Comparison of ENCODE assay signal across 8 cellular contexts in the genomic region with DNA sequence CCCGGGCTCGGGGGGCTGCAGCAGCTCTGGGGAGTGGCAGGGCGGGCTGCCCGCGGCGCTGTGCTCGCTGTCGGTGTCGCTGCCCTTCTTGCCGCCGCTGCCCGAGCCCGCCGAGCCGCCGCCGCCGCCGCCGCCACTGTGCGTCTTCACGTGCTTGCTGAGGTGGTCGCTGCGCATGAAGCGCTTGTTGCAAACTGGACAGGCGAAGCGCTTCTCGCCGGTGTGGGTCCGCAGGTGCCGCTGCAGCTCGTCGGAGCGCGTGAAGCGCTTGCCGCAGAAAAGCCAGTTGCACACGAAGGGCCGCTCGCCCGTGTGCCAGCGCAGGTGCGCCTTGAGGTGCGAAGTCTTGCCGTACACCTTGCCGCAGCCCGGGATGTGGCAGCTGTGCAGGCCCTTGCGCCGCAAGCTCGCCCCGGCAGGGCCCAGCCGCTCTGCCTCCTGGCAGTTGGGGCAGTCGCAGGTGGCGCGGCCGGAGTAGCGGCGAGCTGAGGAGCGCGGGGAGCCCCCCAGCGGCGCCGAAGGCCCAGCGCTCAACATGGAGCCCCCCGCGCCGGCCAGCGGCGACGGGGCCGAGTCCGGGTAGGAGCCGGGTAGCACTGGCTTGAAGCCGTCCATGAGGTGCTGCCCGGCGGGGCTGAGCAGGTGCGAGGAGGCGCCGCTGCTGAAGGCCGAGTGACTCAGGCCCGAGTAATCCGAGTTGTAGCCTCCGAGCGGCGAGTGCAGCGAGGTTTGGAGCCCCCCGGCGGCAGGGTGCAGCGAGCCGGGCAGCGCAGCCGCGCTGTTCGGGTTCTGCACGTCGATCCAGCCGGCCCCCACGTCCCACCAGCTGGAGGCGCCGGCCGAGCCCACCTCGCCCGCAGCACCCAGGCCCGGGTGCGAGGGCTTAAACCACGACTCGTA. TPM values are rescaled to one million over a fixed set of nuclear protein-coding genes. Genes with fewer than 3 reads are reported as not detected.
A peak's percentile ranks its signal among the peaks of the same experiment; 100 is the strongest.
DNase-seq lines count a peak whose midpoint lies in the region; ATAC-seq and TF ChIP-seq lines count a peak whose summit lies in the region.

No MANE protein-coding gene starts in this region.

- H3K27ac Mint-ChIP-seq in activated CD4-positive, alpha-beta T cell treated with anti-CD3 and anti-CD28 coated beads for 36 hours: no peak overlapping the region
- H3K27ac Mint-ChIP-seq in glutamatergic neuron (ENCODE audit: unreplicated experiment): no peak overlapping the region
- peak overlapping the region; percentile 84 for H3K27ac Mint-ChIP-seq in stimulated activated effector memory CD8-positive, alpha-beta T cell treated with anti-CD3 and anti-CD28 coated beads, Interleukin-12 subunit alpha, Interleukin-12 subunit beta, amount 100 ng/mL, for 72 hours

- peaks cover 7% of the 10 kb centered on the region for H3K36me3 Mint-ChIP-seq in activated CD4-positive, alpha-beta T cell treated with anti-CD3 and anti-CD28 coated beads for 36 hours (ENCODE audit: low read depth)
- H3K36me3 Mint-ChIP-seq in glutamatergic neuron (ENCODE audit: unreplicated experiment): no peaks in the 10 kb centered on the region
- H3K36me3 Mint-ChIP-seq in stimulated activated effector memory CD8-positive, alpha-beta T cell treated with anti-CD3 and anti-CD28 coated beads, Interleukin-12 subunit alpha, Interleukin-12 subunit beta, amount 100 ng/mL, for 72 hours: peaks cover 13% of the 10 kb centered on the region

- H3K4me1 Mint-ChIP-seq in activated CD4-positive, alpha-beta T cell treated with anti-CD3 and anti-CD28 coated beads for 36 hours: peaks cover 24% of the 10 kb centered on the region
- peaks cover 8% of the 10 kb centered on the region for H3K4me1 Mint-ChIP-seq in glutamatergic neuron (ENCODE audit: low read depth, unreplicated experiment)
- peaks cover 22% of the 10 kb centered on the region for H3K4me1 Mint-ChIP-seq in stimulated activated effector memory CD8-positive, alpha-beta T cell treated with anti-CD3 and anti-CD28 coated beads, Interleukin-12 subunit alpha, Interleukin-12 subunit beta, amount 100 ng/mL, for 72 hours

- H3K27me3 Mint-ChIP-seq in activated CD4-positive, alpha-beta T cell treated with anti-CD3 and anti-CD28 coated beads for 36 hours: peaks cover 62% of the 10 kb centered on the region
- peaks cover 27% of the 10 kb centered on the region for H3K27me3 Mint-ChIP-seq in glutamatergic neuron (ENCODE audit: unreplicated experiment)

- POLR2A ChIA-PET in activated CD4-positive, alpha-beta T cell treated with anti-CD3 and anti-CD28 coated beads for 36 hours (lab: Charles Lee): no interaction called here

- intact Hi-C loops in activated CD4-positive, alpha-beta T cell treated with anti-CD3 and anti-CD28 coated beads for 36 hours (cut with DNase I, micrococcal nuclease): loop anchor here in 1 of 2 experiments (1.0 kb wide), 1 partner anchor 13 kb away; no protein-coding TSS in a partner anchor

- peak; percentile 49 for DNase-seq in activated CD4-positive, alpha-beta T cell treated with anti-CD3 and anti-CD28 coated beads for 36 hours
- no peak for DNase-seq in activated CD4-positive, alpha-beta T cell treated with anti-CD3 and anti-CD28 coated beads, Interleukin-2, amount 50 U/mL, for 4 hours
- DNase-seq in NCI-H69 (lab: John Stamatoyannopoulos, UW) (peak; percentile 76), glutamatergic neuron (peak; percentile 65), activated gamma-delta T cell treated with Interleukin-2 at 50 U/mL for 16 hours (no peak)
- no peak for DNase-seq in stimulated activated effector memory CD8-positive, alpha-beta T cell treated with anti-CD3 and anti-CD28 coated beads, Interleukin-12 subunit alpha, Interleukin-12 subunit beta, amount 100 ng/mL, for 72 hours (ENCODE audit: low spot score in 2 of 2)
- DNase-seq in stimulated activated naive CD4-positive, alpha-beta T cell treated with Interleukin-2 at 50 U/mL for 16 hours (lab: John Stamatoyannopoulos, UW): no peak

- peak; percentile 31 for TF ChIP-seq CTCF in glutamatergic neuron (IDR thresholded peaks at IDR 0.05; ENCODE audit: partially characterized antibody, unreplicated experiment)

- CTCF ChIA-PET in activated CD4-positive, alpha-beta T cell treated with anti-CD3 and anti-CD28 coated beads for 36 hours (lab: Charles Lee): no interaction called here

- H3K9me3 Mint-ChIP-seq in activated CD4-positive, alpha-beta T cell treated with anti-CD3 and anti-CD28 coated beads for 36 hours (ENCODE audit: low read depth): peaks cover 2% of the 10 kb centered on the region
- H3K9me3 Mint-ChIP-seq in glutamatergic neuron (ENCODE audit: unreplicated experiment): peaks cover 9% of the 10 kb centered on the region
- H3K9me3 Mint-ChIP-seq in stimulated activated effector memory CD8-positive, alpha-beta T cell treated with anti-CD3 and anti-CD28 coated beads, Interleukin-12 subunit alpha, Interleukin-12 subunit beta, amount 100 ng/mL, for 72 hours: peaks cover 6% of the 10 kb centered on the region

- peak overlapping the region; percentile 62 for H3K4me3 Mint-ChIP-seq in activated CD4-positive, alpha-beta T cell treated with anti-CD3 and anti-CD28 coated beads for 36 hours
- H3K4me3 Mint-ChIP-seq in glutamatergic neuron (ENCODE audit: unreplicated experiment): no peak overlapping the region
- peak overlapping the region; percentile 54 for H3K4me3 Mint-ChIP-seq in stimulated activated effector memory CD8-positive, alpha-beta T cell treated with anti-CD3 and anti-CD28 coated beads, Interleukin-12 subunit alpha, Interleukin-12 subunit beta, amount 100 ng/mL, for 72 hours

- no peak for ATAC-seq in activated CD4-positive, alpha-beta T cell treated with anti-CD3 and anti-CD28 coated beads for 36 hours
- no peak for ATAC-seq in stimulated activated effector memory CD8-positive, alpha-beta T cell treated with anti-CD3 and anti-CD28 coated beads, Interleukin-12 subunit alpha, Interleukin-12 subunit beta, amount 100 ng/mL, for 72 hours
- no peak for ATAC-seq in GM19023 (IDR thresholded peaks at IDR 0.05; ENCODE audit: unreplicated experiment)

RNA-seq across cellular contexts. Expression of a gene that starts 2.1 kb away (rescaled TPM):
- total RNA-seq in activated CD4-positive, alpha-beta T cell treated with anti-CD3 and anti-CD28 coated beads for 36 hours: not detected
- not detected for total RNA-seq in glutamatergic neuron (ENCODE audit: unreplicated experiment)

Comparison
In these comparisons a context has a peak if more than half of its experiments do, and no peak if none do; other contexts are left out.
1. DNase-seq: peak in activated CD4-positive, alpha-beta T cell treated with anti-CD3 and anti-CD28 coated beads for 36 hours (single experiment), NCI-H69 (single experiment) and glutamatergic neuron (single experiment); none in activated CD4-positive, alpha-beta T cell treated with anti-CD3 and anti-CD28 coated beads, Interleukin-2, amount 50 U/mL, for 4 hours (0 of 2), stimulated activated effector memory CD8-positive, alpha-beta T cell treated with anti-CD3 and anti-CD28 coated beads, Interleukin-12 subunit alpha, Interleukin-12 subunit beta, amount 100 ng/mL, for 72 hours (0 of 2), stimulated activated naive CD4-positive, alpha-beta T cell treated with Interleukin-2 at 50 U/mL for 16 hours (single experiment) and activated gamma-delta T cell treated with Interleukin-2 at 50 U/mL for 16 hours (single experiment).